ENCODE assay signal across 8 cellular contexts in genomic region chr9:4489562-4489918, GRCh38. TPM values are rescaled to one million over a fixed set of nuclear protein-coding genes. Genes with fewer than 3 reads are reported as not detected.
DNase-seq lines count a peak whose midpoint lies in the region; TF ChIP-seq lines count a peak whose summit lies in the region.

No MANE protein-coding gene starts in this region.

- H3K4me1 ChIP-seq in Karpas-422 (ENCODE audit: low read length) = peaks cover 9% of the 10 kb centered on the region

- no peaks in the 10 kb centered on the region for H3K9me3 ChIP-seq in Karpas-422 (ENCODE audit: low read length)

- no peaks in the 10 kb centered on the region for H3K79me2 ChIP-seq in Karpas-422 (ENCODE audit: low read length)

- peaks cover 21% of the 10 kb centered on the region for H3K4me1 Mint-ChIP-seq in mesothelial cell of epicardium

- H3K27ac ChIP-seq in Karpas-422 (ENCODE audit: low read length) = no peak overlapping the region

- H3K27me3 ChIP-seq in Karpas-422 (ENCODE audit: low read length) = no peaks in the 10 kb centered on the region

- H3K27me3 Mint-ChIP-seq in mesothelial cell of epicardium (ENCODE audit: low read depth) = peaks cover 47% of the 10 kb centered on the region

- no peaks in the 10 kb centered on the region for H3K9me2 ChIP-seq in Karpas-422 (replicated peaks; ENCODE audit: insufficient read depth, low read length)

- no peaks in the 10 kb centered on the region for H3K36me3 ChIP-seq in Karpas-422 (ENCODE audit: insufficient read depth, low read length)

- TF ChIP-seq CTCF in mesothelial cell of epicardium (IDR thresholded peaks at IDR 0.05; ENCODE audit: unreplicated experiment) = no peak

- no peaks in the 10 kb centered on the region for H4K20me1 ChIP-seq in Karpas-422 (ENCODE audit: insufficient read depth, low read depth, low read length)

- peak overlapping the region; percentile 62; the same call in 1 of the 2 replicates for H2AFZ ChIP-seq in Karpas-422 (ENCODE audit: low read length)

- DNase-seq in NCI-H2196 treated with DMSO at 0.1 percent for 48 hours (lab: John Stamatoyannopoulos, UW; ENCODE audit: unreplicated experiment) (peak; percentile 34), NCI-H2196 (lab: John Stamatoyannopoulos, UW; ENCODE audit: unreplicated experiment) (no peak), Karpas-422 (no peak), dermis blood vessel endothelial cell (peak; percentile 63), mesothelial cell of epicardium (ENCODE audit: low spot score in 2 of 2, unreplicated experiment in 2 of 2) (peak in 1 of 2 experiments; percentile 39), COR-L47 (lab: John Stamatoyannopoulos, UW) (no peak), NCI-H82 (lab: John Stamatoyannopoulos, UW) (no peak), germinal center (ENCODE audit: low spot score) (no peak)

- H3K9me3 Mint-ChIP-seq in mesothelial cell of epicardium = no peaks in the 10 kb centered on the region

- no peak overlapping the region for H3K9ac ChIP-seq in Karpas-422 (ENCODE audit: low read length)

- peak overlapping the region; percentile 44 for H3K4me2 ChIP-seq in Karpas-422 (ENCODE audit: low read depth, low read length, poor library complexity, severe bottlenecking)

- H3K4me3 ChIP-seq in Karpas-422 (ENCODE audit: low read length) = peak overlapping the region; percentile 58; the same call in 1 of the 2 replicates

- peak overlapping the region; percentile 87 for H3K4me3 Mint-ChIP-seq in mesothelial cell of epicardium

- no peaks in the 10 kb centered on the region for H3K36me3 Mint-ChIP-seq in mesothelial cell of epicardium

- H3K27ac Mint-ChIP-seq in mesothelial cell of epicardium = no peak overlapping the region

RNA-seq across cellular contexts. Expression of gene SLC1A1, which starts 0.7 kb away (rescaled TPM):
- not detected in 2 replicates for total RNA-seq in Karpas-422 (2014; rRNA removed; shearing (Covaris generic); ENCODE audit: low replicate concordance)
- total RNA-seq in dermis blood vessel endothelial cell (4.1 and 8.4 TPM in 2 replicates), mesothelial cell of epicardium (3.5 to 4.8 TPM (median 3.9 TPM) in 3 replicates)

Comparison
In these comparisons a context has a peak if more than half of its experiments do, and no peak if none do; other contexts are left out.
1. DNase-seq: peak in NCI-H2196 treated with DMSO at 0.1 percent for 48 hours (single experiment) and dermis blood vessel endothelial cell (single experiment); none in NCI-H2196 (single experiment), Karpas-422 (single experiment), COR-L47 (single experiment), NCI-H82 (single experiment) and germinal center (single experiment).